19 cellular contexts compared by ENCODE assay signal in genomic region chr3:110198717-110199587, GRCh38.
DNase-seq lines count a peak whose midpoint lies in the region; ATAC-seq and TF ChIP-seq lines count a peak whose summit lies in the region.
"Had no signal": no experiment of that assay in that cellular context is flagged by ENCODE, and none has a peak within 500 bp of the region (broad histone marks: within the 10 kb centered on the region; RNA-seq: fewer than 3 reads in every experiment).

No MANE protein-coding gene starts in this region.

- CTCF ChIA-PET in IMR-90 (lab: Yijun Ruan, JAX) = no interaction called here
- CTCF ChIA-PET in CD8-positive, alpha-beta T cell (lab: Charles Lee) = no interaction called here

- H3K14ac ChIP-seq in IMR-90 (replicated peaks; ENCODE audit: low read depth, low read length) = no peak overlapping the region

- in situ Hi-C loops in IMR-90 (cut with MboI; ENCODE audit: low sequenced_read_pairs) = no loop called here

- H2BK5ac ChIP-seq in IMR-90 (ENCODE audit: low read depth, low read length, poor library complexity, severe bottlenecking) = no peak overlapping the region

- POLR2A ChIA-PET in IMR-90 (lab: Charles Lee; ENCODE audit: unreplicated experiment) = no interaction called here
- POLR2A ChIA-PET in CD8-positive, alpha-beta T cell (lab: Charles Lee) = no interaction called here

- H3K4me1 Mint-ChIP-seq in CD8-positive, alpha-beta T cell (ENCODE audit: low read depth) = no peaks in the 10 kb centered on the region
- H3K4me1 Mint-ChIP-seq: activated naive CD4-positive, alpha-beta T cell treated with anti-CD3 and anti-CD28 coated beads, Interleukin-2, amount 50 U/mL, for 24 hours had no signal

- intact Hi-C loops in IMR-90 (cut with micrococcal nuclease) = no loop called here
- intact Hi-C loops in CD8-positive, alpha-beta T cell (cut with DNase I, micrococcal nuclease) = no loop called here

- peak overlapping the region; percentile 76 for H2AFZ ChIP-seq in IMR-90 (replicated peaks; ENCODE audit: low read length, poor library complexity)

- no peaks in the 10 kb centered on the region for H3K9me3 ChIP-seq in IMR-90 (ENCODE audit: control insufficient read depth, insufficient read depth, low read length)
- H3K9me3 ChIP-seq in CD8-positive, alpha-beta T cell (ENCODE audit: low read length) = no peaks in the 10 kb centered on the region
- H3K9me3 ChIP-seq: thoracic aorta had no signal

- WGBS in IMR-90 (ENCODE audit: extremely low coverage in 2 of 2, insufficient read length in 1 of 2), 2 experiments = 86% methylated on average over 2 of the region's 12 CpGs; no CpG with 5 or more reads in 1 of the 2 experiments

- no peak overlapping the region for H3K27ac Mint-ChIP-seq in CD8-positive, alpha-beta T cell
- H3K27ac Mint-ChIP-seq: activated naive CD4-positive, alpha-beta T cell treated with anti-CD3 and anti-CD28 coated beads, Interleukin-2, amount 50 U/mL, for 24 hours had no signal

- H3K9me1 ChIP-seq in IMR-90 (ENCODE audit: insufficient read depth, low read length) = no peaks in the 10 kb centered on the region

- no peak overlapping the region for H4K91ac ChIP-seq in IMR-90 (ENCODE audit: insufficient read depth, low read depth, low read length)

- H3K4me1 ChIP-seq in IMR-90 (ENCODE audit: control insufficient read depth, insufficient read depth, low read length) = no peaks in the 10 kb centered on the region
- no peaks in the 10 kb centered on the region for H3K4me1 ChIP-seq in CD8-positive, alpha-beta T cell (ENCODE audit: insufficient read depth, low read length)
- H3K4me1 ChIP-seq: ascending aorta, heart right ventricle had no signal

- H3K27me3 ChIP-seq in IMR-90 (ENCODE audit: control insufficient read depth, insufficient read depth, low read length) = no peaks in the 10 kb centered on the region
- H3K27me3 ChIP-seq in CD8-positive, alpha-beta T cell (ENCODE audit: insufficient read depth, low read length) = no peaks in the 10 kb centered on the region
- H3K27me3 ChIP-seq: ascending aorta, heart right ventricle had no signal

- no peaks in the 10 kb centered on the region for H3K27me3 Mint-ChIP-seq in CD8-positive, alpha-beta T cell (ENCODE audit: low read depth)

- H2BK120ac ChIP-seq in IMR-90 (ENCODE audit: low read depth, low read length) = no peak overlapping the region

- no peaks in the 10 kb centered on the region for H4K20me1 ChIP-seq in IMR-90 (ENCODE audit: insufficient read depth, low read length)

- no peaks in the 10 kb centered on the region for H3K36me3 Mint-ChIP-seq in CD8-positive, alpha-beta T cell
- H3K36me3 Mint-ChIP-seq: activated naive CD4-positive, alpha-beta T cell treated with anti-CD3 and anti-CD28 coated beads, Interleukin-2, amount 50 U/mL, for 24 hours had no signal

- peak overlapping the region; percentile 28 for H2AK9ac ChIP-seq in IMR-90 (replicated peaks; ENCODE audit: low read depth, low read length, poor library complexity)

- no peaks in the 10 kb centered on the region for H3K36me3 ChIP-seq in IMR-90 (ENCODE audit: control insufficient read depth, insufficient read depth, low read length)
- H3K36me3 ChIP-seq in CD8-positive, alpha-beta T cell (ENCODE audit: insufficient read depth, low read length) = no peaks in the 10 kb centered on the region
- H3K36me3 ChIP-seq: ascending aorta, heart right ventricle, thoracic aorta had no signal

- no peak for TF ChIP-seq POLR2A in IMR-90 (IDR thresholded peaks at IDR 0.05; ENCODE audit: low read depth, low read length)

- no peaks in the 10 kb centered on the region for H3K79me1 ChIP-seq in IMR-90 (ENCODE audit: low read depth in 1 of 2, low read length in 2 of 2)

- no peak overlapping the region for H4K5ac ChIP-seq in IMR-90 (ENCODE audit: low read depth, low read length)

- H2BK15ac ChIP-seq in IMR-90 (ENCODE audit: low read depth, low read length) = no peak overlapping the region

- no peak for TF ChIP-seq CTCF in IMR-90 (conservative IDR thresholded peaks at IDR 0.05; ENCODE audit: low read depth, low read length)
- TF ChIP-seq CTCF in fibroblast of the aortic adventitia (IDR thresholded peaks at IDR 0.05; ENCODE audit: insufficient read depth, low read length) = no peak
- no peak for TF ChIP-seq CTCF in CD8-positive, alpha-beta T cell (IDR thresholded peaks at IDR 0.05)

- H4K8ac ChIP-seq in IMR-90 (ENCODE audit: low read depth in 2 of 2, low read length in 2 of 2) = no peak overlapping the region

- TF ChIP-seq RAD21 in IMR-90 (IDR thresholded peaks at IDR 0.05; ENCODE audit: low read length) = no peak

- H3K4me3 Mint-ChIP-seq in CD8-positive, alpha-beta T cell = no peak overlapping the region
- H3K4me3 Mint-ChIP-seq: activated naive CD4-positive, alpha-beta T cell treated with anti-CD3 and anti-CD28 coated beads, Interleukin-2, amount 50 U/mL, for 24 hours had no signal

- H3K4me3 ChIP-seq in IMR-90 (ENCODE audit: insufficient read depth, low read depth, low read length) (no peak overlapping the region), fibroblast of the aortic adventitia (ENCODE audit: low read depth, low read length) (no peak overlapping the region)
- H3K4me3 ChIP-seq in CD8-positive, alpha-beta T cell (ENCODE audit: low read depth, low read length) = no peak overlapping the region
- H3K4me3 ChIP-seq: ascending aorta, heart right ventricle, thoracic aorta had no signal

- no peak overlapping the region for H3K27ac ChIP-seq in IMR-90 (ENCODE audit: insufficient read depth, low read length)
- no peak overlapping the region for H3K27ac ChIP-seq in CD8-positive, alpha-beta T cell (ENCODE audit: low read depth, low read length)
- H3K27ac ChIP-seq: ascending aorta, heart right ventricle, HL-60, thoracic aorta had no signal

- no peak overlapping the region for H3K56ac ChIP-seq in IMR-90 (ENCODE audit: extremely low read depth, insufficient read depth, low read length)

- no peak overlapping the region for H3K23ac ChIP-seq in IMR-90 (ENCODE audit: low read depth, low read length)

- dilution Hi-C loops in IMR-90 (cut with HindIII; ENCODE audit: low sequenced_read_pairs, unreplicated experiment) = no loop called here

- H3K4me2 ChIP-seq in IMR-90 (ENCODE audit: low read depth, low read length) = no peak overlapping the region

- BruUV-seq in IMR-90 (replicated peaks; lab: Mats Ljungman, UMichigan) = no TSS peak

- no peak overlapping the region for H3K9ac ChIP-seq in IMR-90 (ENCODE audit: low read depth, low read length)

- ATAC-seq in IMR-90 (ENCODE audit: low read depth) = no peak
- ATAC-seq in CD8-positive, alpha-beta T cell = no peak
- ATAC-seq: HCT116 had no signal

- H3K9me3 Mint-ChIP-seq in CD8-positive, alpha-beta T cell = peaks cover 3% of the 10 kb centered on the region
- H3K9me3 Mint-ChIP-seq: activated naive CD4-positive, alpha-beta T cell treated with anti-CD3 and anti-CD28 coated beads, Interleukin-2, amount 50 U/mL, for 24 hours had no signal

- no peak overlapping the region for H2BK20ac ChIP-seq in IMR-90 (ENCODE audit: low read depth, low read length)

- no peak overlapping the region for H3K4ac ChIP-seq in IMR-90 (ENCODE audit: low read depth, low read length)

- H3K18ac ChIP-seq in IMR-90 (ENCODE audit: low read depth, low read length) = no peak overlapping the region

- DNase-seq in IMR-90 (no peak), NCI-H2029 treated with DMSO at 0.1 percent for 48 hours (lab: John Stamatoyannopoulos, UW) (peak; percentile 88), fibroblast of the aortic adventitia (ENCODE audit: low read depth) (peak; percentile 2), pons (ENCODE audit: low spot score) (peak; percentile 4), cerebellum (ENCODE audit: low spot score) (no peak), NOMO-1 treated with DMSO at 0.1 percent for 48 hours (lab: John Stamatoyannopoulos, UW; ENCODE audit: unreplicated experiment) (no peak)
- DNase-seq in CD8-positive, alpha-beta T cell = no peak
- DNase-seq: activated CD4-positive, alpha-beta T cell treated with anti-CD3 and anti-CD28 coated beads, Interleukin-2, amount 50 U/mL, for 48 hours; mesendoderm; NCI-H187 treated with DMSO at 0.1 percent for 48 hours; OCI-M1; SHP77 treated with DMSO at 0.1 percent for 48 hours; T-helper 1 cell had no signal

- no peak overlapping the region for H2AK5ac ChIP-seq in IMR-90 (ENCODE audit: low read depth, low read length)

TF ChIP-seq in IMR-90, 13 proteins besides CTCF, POLR2A, EP300 and RAD21:
- no peak for TF ChIP-seq BHLHE40 (IDR thresholded peaks at IDR 0.05; ENCODE audit: low read depth, low read length)
- no peak for TF ChIP-seq CHD1 (IDR thresholded peaks at IDR 0.05; ENCODE audit: low read depth, low read length)
- TF ChIP-seq RCOR1 (IDR thresholded peaks at IDR 0.05; ENCODE audit: insufficient replicate concordance, low read length) = no peak
- TF ChIP-seq USF2 (IDR thresholded peaks at IDR 0.05; ENCODE audit: low read depth, low read length) = no peak
- no peak for TF ChIP-seq CEBPB (IDR thresholded peaks at IDR 0.05; ENCODE audit: low read depth, low read length)
- no peak for TF ChIP-seq MAFK (IDR thresholded peaks at IDR 0.05; ENCODE audit: low read depth, low read length)
- TF ChIP-seq SMC3 (IDR thresholded peaks at IDR 0.05; ENCODE audit: low read depth, low read length) = no peak
- no peak for TF ChIP-seq MAZ (IDR thresholded peaks at IDR 0.05; ENCODE audit: borderline replicate concordance, low read depth, low read length)
- no peak for TF ChIP-seq FOS (IDR thresholded peaks at IDR 0.05; ENCODE audit: low read depth, low read length)
- no peak for TF ChIP-seq NFE2L2 (IDR thresholded peaks at IDR 0.05; ENCODE audit: low read depth, low read length)
- TF ChIP-seq MXI1 (IDR thresholded peaks at IDR 0.05; ENCODE audit: borderline replicate concordance, low read depth, low read length) = no peak
- no peak for TF ChIP-seq RFX5 (IDR thresholded peaks at IDR 0.05; ENCODE audit: low read depth, low read length)
- TF ChIP-seq ELK1 (IDR thresholded peaks at IDR 0.05; ENCODE audit: borderline replicate concordance, low read depth, low read length) = no peak

Comparison
In these comparisons a context has a peak if more than half of its experiments do, and no peak if none do; other contexts are left out.
1. DNase-seq: peak in NCI-H2029 treated with DMSO at 0.1 percent for 48 hours (single experiment), fibroblast of the aortic adventitia (single experiment) and pons (single experiment); none in IMR-90 (single experiment), CD8-positive, alpha-beta T cell (0 of 7), cerebellum (single experiment) and NOMO-1 treated with DMSO at 0.1 percent for 48 hours (single experiment).